ENCODE assay signal across 1 cellular context in genomic region chr17:42252528-42253172, GRCh38.
TF ChIP-seq lines count a peak whose summit lies in the region.

No MANE protein-coding gene starts in this region.

TF ChIP-seq in HEK293, 187 proteins besides CTCF, POLR2A, EP300 and RAD21 (continued from another document):
- TF ChIP-seq, protein P1, sequence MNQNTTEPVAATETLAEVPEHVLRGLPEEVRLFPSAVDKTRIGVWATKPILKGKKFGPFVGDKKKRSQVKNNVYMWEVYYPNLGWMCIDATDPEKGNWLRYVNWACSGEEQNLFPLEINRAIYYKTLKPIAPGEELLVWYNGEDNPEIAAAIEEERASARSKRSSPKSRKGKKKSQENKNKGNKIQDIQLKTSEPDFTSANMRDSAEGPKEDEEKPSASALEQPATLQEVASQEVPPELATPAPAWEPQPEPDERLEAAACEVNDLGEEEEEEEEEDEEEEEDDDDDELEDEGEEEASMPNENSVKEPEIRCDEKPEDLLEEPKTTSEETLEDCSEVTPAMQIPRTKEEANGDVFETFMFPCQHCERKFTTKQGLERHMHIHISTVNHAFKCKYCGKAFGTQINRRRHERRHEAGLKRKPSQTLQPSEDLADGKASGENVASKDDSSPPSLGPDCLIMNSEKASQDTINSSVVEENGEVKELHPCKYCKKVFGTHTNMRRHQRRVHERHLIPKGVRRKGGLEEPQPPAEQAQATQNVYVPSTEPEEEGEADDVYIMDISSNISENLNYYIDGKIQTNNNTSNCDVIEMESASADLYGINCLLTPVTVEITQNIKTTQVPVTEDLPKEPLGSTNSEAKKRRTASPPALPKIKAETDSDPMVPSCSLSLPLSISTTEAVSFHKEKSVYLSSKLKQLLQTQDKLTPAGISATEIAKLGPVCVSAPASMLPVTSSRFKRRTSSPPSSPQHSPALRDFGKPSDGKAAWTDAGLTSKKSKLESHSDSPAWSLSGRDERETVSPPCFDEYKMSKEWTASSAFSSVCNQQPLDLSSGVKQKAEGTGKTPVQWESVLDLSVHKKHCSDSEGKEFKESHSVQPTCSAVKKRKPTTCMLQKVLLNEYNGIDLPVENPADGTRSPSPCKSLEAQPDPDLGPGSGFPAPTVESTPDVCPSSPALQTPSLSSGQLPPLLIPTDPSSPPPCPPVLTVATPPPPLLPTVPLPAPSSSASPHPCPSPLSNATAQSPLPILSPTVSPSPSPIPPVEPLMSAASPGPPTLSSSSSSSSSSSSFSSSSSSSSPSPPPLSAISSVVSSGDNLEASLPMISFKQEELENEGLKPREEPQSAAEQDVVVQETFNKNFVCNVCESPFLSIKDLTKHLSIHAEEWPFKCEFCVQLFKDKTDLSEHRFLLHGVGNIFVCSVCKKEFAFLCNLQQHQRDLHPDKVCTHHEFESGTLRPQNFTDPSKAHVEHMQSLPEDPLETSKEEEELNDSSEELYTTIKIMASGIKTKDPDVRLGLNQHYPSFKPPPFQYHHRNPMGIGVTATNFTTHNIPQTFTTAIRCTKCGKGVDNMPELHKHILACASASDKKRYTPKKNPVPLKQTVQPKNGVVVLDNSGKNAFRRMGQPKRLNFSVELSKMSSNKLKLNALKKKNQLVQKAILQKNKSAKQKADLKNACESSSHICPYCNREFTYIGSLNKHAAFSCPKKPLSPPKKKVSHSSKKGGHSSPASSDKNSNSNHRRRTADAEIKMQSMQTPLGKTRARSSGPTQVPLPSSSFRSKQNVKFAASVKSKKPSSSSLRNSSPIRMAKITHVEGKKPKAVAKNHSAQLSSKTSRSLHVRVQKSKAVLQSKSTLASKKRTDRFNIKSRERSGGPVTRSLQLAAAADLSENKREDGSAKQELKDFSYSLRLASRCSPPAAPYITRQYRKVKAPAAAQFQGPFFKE (tag by site-specific recombination; IDR thresholded peaks at IDR 0.05; ENCODE audit: borderline replicate concordance): no peak
- TF ChIP-seq OVOL3 (tag by site-specific recombination; IDR thresholded peaks at IDR 0.05) (no peak), KLF8 (tag by site-specific recombination; IDR thresholded peaks at IDR 0.05) (peak; percentile 46; the same call in 1 of the 2 replicates), ZNF394 (tag by site-specific recombination; IDR thresholded peaks at IDR 0.05; ENCODE audit: borderline replicate concordance) (peak; percentile 65), INSM2 (tag by site-specific recombination; IDR thresholded peaks at IDR 0.05) (peak; percentile 46; the same call in 1 of the 2 replicates), ZNF2 (tag by site-specific recombination; IDR thresholded peaks at IDR 0.05) (0 out of 2 replicates have a peak, but pooled peaks have one; percentile 57), ZNF184 (tag by site-specific recombination; IDR thresholded peaks at IDR 0.05) (no peak), SP2 (tag by site-specific recombination; IDR thresholded peaks at IDR 0.05) (0 out of 2 replicates have a peak, but pooled peaks have one; percentile 14), ZBTB21 (tag by site-specific recombination; IDR thresholded peaks at IDR 0.05) (peak; percentile 45; the same call in 1 of the 2 replicates), ZEB2 (tag by site-specific recombination; IDR thresholded peaks at IDR 0.05) (peak; percentile 92), ATF2 (tag by site-specific recombination; IDR thresholded peaks at IDR 0.05; ENCODE audit: low read depth) (no peak), ZBTB20 (tag by site-specific recombination; IDR thresholded peaks at IDR 0.05) (no peak), ZNF169 (tag by site-specific recombination; IDR thresholded peaks at IDR 0.05) (no peak), HIC1 (tag by site-specific recombination; IDR thresholded peaks at IDR 0.05) (peak; percentile 83), ZNF660 (tag by site-specific recombination; IDR thresholded peaks at IDR 0.05) (no peak), ZNF585B (tag by site-specific recombination; IDR thresholded peaks at IDR 0.05) (no peak), GLI4 (tag by site-specific recombination; IDR thresholded peaks at IDR 0.05) (no peak), GLI2 (tag by site-specific recombination; IDR thresholded peaks at IDR 0.05; ENCODE audit: borderline replicate concordance, low read depth) (peak; percentile 3; the same call in 1 of the 2 replicates), ZNF404 (tag by site-specific recombination; IDR thresholded peaks at IDR 0.05) (no peak), ZNF837 (tag by site-specific recombination; IDR thresholded peaks at IDR 0.05) (no peak), FEZF1 (tag by site-specific recombination; IDR thresholded peaks at IDR 0.05) (no peak), BCL11A (tag by site-specific recombination; IDR thresholded peaks at IDR 0.05; ENCODE audit: low read depth) (peak; percentile 74; the same call in 1 of the 2 replicates), ZNF768 (tag by site-specific recombination; IDR thresholded peaks at IDR 0.05) (no peak), MYNN (tag by site-specific recombination; IDR thresholded peaks at IDR 0.05; ENCODE audit: borderline replicate concordance) (0 out of 2 replicates have a peak, but pooled peaks have one; percentile 9), ZNF664 (tag by site-specific recombination; IDR thresholded peaks at IDR 0.05) (peak; percentile 59; the same call in 1 of the 2 replicates), ZNF302 (tag by site-specific recombination; IDR thresholded peaks at IDR 0.05; ENCODE audit: low read depth) (no peak), ZNF23 (tag by site-specific recombination; IDR thresholded peaks at IDR 0.05; ENCODE audit: borderline replicate concordance) (no peak), SP3 (tag by site-specific recombination; IDR thresholded peaks at IDR 0.05) (no peak; the same call in 1 of the 2 replicates), ZNF140 (tag by site-specific recombination; IDR thresholded peaks at IDR 0.05) (no peak), ZBTB8A (tag by site-specific recombination; IDR thresholded peaks at IDR 0.05) (no peak), ZNF362 (tag by site-specific recombination; IDR thresholded peaks at IDR 0.05) (peak; percentile 93), ZNF175 (tag by site-specific recombination; IDR thresholded peaks at IDR 0.05) (no peak), ZNF37A (tag by site-specific recombination; IDR thresholded peaks at IDR 0.05) (no peak), ZNF366 (tag by site-specific recombination; conservative IDR thresholded peaks at IDR 0.05) (peak; percentile 72), ZNF830 (tag by site-specific recombination; IDR thresholded peaks at IDR 0.05; ENCODE audit: low read depth) (no peak)
- TF ChIP-seq, protein P2, sequence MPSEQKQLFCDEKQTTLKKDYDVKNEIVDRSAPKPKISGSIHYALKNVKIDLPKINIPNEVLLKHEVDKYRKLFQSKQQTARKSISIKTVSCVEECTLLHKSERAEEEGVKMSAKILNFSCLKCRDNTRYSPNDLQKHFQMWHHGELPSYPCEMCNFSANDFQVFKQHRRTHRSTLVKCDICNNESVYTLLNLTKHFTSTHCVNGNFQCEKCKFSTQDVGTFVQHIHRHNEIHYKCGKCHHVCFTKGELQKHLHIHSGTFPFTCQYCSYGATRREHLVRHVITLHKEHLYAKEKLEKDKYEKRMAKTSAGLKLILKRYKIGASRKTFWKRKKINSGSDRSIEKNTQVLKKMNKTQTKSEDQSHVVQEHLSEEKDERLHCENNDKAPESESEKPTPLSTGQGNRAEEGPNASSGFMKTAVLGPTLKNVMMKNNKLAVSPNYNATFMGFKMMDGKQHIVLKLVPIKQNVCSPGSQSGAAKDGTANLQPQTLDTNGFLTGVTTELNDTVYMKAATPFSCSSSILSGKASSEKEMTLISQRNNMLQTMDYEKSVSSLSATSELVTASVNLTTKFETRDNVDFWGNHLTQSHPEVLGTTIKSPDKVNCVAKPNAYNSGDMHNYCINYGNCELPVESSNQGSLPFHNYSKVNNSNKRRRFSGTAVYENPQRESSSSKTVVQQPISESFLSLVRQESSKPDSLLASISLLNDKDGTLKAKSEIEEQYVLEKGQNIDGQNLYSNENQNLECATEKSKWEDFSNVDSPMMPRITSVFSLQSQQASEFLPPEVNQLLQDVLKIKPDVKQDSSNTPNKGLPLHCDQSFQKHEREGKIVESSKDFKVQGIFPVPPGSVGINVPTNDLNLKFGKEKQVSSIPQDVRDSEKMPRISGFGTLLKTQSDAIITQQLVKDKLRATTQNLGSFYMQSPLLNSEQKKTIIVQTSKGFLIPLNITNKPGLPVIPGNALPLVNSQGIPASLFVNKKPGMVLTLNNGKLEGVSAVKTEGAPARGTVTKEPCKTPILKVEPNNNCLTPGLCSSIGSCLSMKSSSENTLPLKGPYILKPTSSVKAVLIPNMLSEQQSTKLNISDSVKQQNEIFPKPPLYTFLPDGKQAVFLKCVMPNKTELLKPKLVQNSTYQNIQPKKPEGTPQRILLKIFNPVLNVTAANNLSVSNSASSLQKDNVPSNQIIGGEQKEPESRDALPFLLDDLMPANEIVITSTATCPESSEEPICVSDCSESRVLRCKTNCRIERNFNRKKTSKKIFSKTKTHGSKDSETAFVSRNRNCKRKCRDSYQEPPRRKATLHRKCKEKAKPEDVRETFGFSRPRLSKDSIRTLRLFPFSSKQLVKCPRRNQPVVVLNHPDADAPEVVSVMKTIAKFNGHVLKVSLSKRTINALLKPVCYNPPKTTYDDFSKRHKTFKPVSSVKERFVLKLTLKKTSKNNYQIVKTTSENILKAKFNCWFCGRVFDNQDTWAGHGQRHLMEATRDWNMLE (tag by site-specific recombination; conservative IDR thresholded peaks at IDR 0.05; ENCODE audit: low read depth): 0 out of 2 replicates have a peak, but pooled peaks have one; percentile 15
- TF ChIP-seq, protein P3, sequence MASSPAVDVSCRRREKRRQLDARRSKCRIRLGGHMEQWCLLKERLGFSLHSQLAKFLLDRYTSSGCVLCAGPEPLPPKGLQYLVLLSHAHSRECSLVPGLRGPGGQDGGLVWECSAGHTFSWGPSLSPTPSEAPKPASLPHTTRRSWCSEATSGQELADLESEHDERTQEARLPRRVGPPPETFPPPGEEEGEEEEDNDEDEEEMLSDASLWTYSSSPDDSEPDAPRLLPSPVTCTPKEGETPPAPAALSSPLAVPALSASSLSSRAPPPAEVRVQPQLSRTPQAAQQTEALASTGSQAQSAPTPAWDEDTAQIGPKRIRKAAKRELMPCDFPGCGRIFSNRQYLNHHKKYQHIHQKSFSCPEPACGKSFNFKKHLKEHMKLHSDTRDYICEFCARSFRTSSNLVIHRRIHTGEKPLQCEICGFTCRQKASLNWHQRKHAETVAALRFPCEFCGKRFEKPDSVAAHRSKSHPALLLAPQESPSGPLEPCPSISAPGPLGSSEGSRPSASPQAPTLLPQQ (tag by site-specific recombination; IDR thresholded peaks at IDR 0.05): no peak
